ENCODE assay signal across 17 cellular contexts in the genomic region with DNA sequence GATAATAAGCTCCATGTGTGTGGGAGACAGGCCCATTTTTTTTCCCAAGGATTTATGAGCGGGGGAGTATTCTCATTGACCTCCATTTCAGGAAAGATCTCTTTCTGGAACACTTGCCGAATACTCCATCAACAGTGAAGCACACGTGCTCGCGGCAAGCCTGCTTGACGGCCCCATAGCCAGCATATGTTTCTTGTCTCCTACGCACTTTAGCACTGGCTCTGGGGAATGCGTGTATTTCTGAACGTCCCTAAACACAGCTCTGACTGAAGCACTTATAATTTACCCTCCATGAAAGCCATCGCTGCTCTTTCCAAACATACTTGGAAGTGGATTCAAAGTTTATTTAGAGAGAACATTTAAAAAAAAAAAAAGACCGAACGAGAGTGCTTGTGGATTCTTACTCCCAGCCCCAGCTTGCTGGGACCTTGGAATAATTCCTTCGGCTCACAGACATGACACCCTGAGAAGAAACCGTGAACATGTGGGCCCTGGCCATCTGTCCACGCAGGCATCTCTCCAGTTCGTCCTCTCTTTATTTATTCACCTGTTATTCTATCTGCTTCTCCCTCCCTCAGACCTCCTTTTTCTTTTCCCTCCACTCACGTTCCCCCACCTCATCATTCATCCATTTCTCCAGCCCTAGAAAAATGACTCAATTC.
DNase-seq lines count a peak whose midpoint lies in the region; ATAC-seq, FAIRE-seq and TF ChIP-seq lines count a peak whose summit lies in the region.
"Had no signal": no experiment of that assay in that cellular context is flagged by ENCODE, and none has a peak within 500 bp of the region (broad histone marks: within the 10 kb centered on the region; RNA-seq: fewer than 3 reads in every experiment).

No MANE protein-coding gene starts in this region.

- DNase-seq in LHCN-M2 (ENCODE audit: low read depth) (peak; percentile 14), mesothelial cell of epicardium (ENCODE audit: low spot score in 2 of 2, unreplicated experiment in 2 of 2) (no peak), GM10266 (ENCODE audit: extremely low spot score) (no peak), GF-D8 (lab: John Stamatoyannopoulos, UW) (no peak)
- DNase-seq in activated naive CD4-positive, alpha-beta T cell (lab: John Stamatoyannopoulos, UW) = no peak
- no peak for DNase-seq in activated CD4-positive, alpha-beta T cell treated with anti-CD3 and anti-CD28 coated beads, Interleukin-2, amount 50 U/mL, for 4 hours
- DNase-seq: activated effector memory CD4-positive, alpha-beta T cell treated with Interleukin-2 at 50 U/mL for 16 hours; hippocampal formation; MV-4-11; stimulated activated CD4-positive, alpha-beta T cell treated with anti-CD3 and anti-CD28 coated beads, Interleukin-4, amount 100 ng/mL, for 4 hours had no signal

- TF ChIP-seq CTCF in mesothelial cell of epicardium (IDR thresholded peaks at IDR 0.05; ENCODE audit: unreplicated experiment) (no peak), GM10266 (IDR thresholded peaks at IDR 0.05; ENCODE audit: control insufficient read depth, insufficient read depth, low read depth, missing control alignments) (no peak)

- H3K4me3 Mint-ChIP-seq in mesothelial cell of epicardium = no peak overlapping the region
- no peak overlapping the region for H3K4me3 Mint-ChIP-seq in stimulated activated memory B cell treated with anti-CD40 and anti-IgM and Interleukin-4, amounts not matched to agents 10 μg/mL and 1 μg/mL and 100 μg/mL, for 72 hours
- H3K4me3 Mint-ChIP-seq: T-helper 1 cell treated with Interleukin-12 subunit alpha and Interleukin-12 subunit beta and Interleukin-4 antibody, amounts not matched to agents 30 μg/mL and 1 μg/mL, for 36 hours had no signal

- peak; percentile 96 for FAIRE-seq in endometrium (lab: Jason Lieb, UNC)

- H3K4me1 Mint-ChIP-seq in mesothelial cell of epicardium = peaks cover 28% of the 10 kb centered on the region
- peaks cover 51% of the 10 kb centered on the region for H3K4me1 Mint-ChIP-seq in stimulated activated memory B cell treated with anti-CD40 and anti-IgM and Interleukin-4, amounts not matched to agents 10 μg/mL and 1 μg/mL and 100 μg/mL, for 72 hours

- H3K27ac Mint-ChIP-seq in mesothelial cell of epicardium = peak overlapping the region; percentile 64
- H3K27ac Mint-ChIP-seq in stimulated activated memory B cell treated with anti-CD40 and anti-IgM and Interleukin-4, amounts not matched to agents 10 μg/mL and 1 μg/mL and 100 μg/mL, for 72 hours = peak overlapping the region; percentile 38
- H3K27ac Mint-ChIP-seq: IgD-negative memory B cell; T-helper 1 cell treated with Interleukin-12 subunit alpha and Interleukin-12 subunit beta and Interleukin-4 antibody, amounts not matched to agents 30 μg/mL and 1 μg/mL, for 36 hours had no signal

- ATAC-seq in stimulated activated memory B cell treated with anti-CD40 and anti-IgM and Interleukin-4, amounts not matched to agents 10 μg/mL and 1 μg/mL and 100 μg/mL, for 72 hours = no peak
- ATAC-seq: activated CD4-positive, CD25-positive, alpha-beta regulatory T cell treated with anti-CD3 and anti-CD28 coated beads, Interleukin-2, amount 50 U/mL, for 24 hours; esophagus mucosa; left lobe of liver had no signal

- peaks cover 9% of the 10 kb centered on the region for H3K27me3 Mint-ChIP-seq in mesothelial cell of epicardium (ENCODE audit: low read depth)
- H3K27me3 Mint-ChIP-seq in stimulated activated memory B cell treated with anti-CD40 and anti-IgM and Interleukin-4, amounts not matched to agents 10 μg/mL and 1 μg/mL and 100 μg/mL, for 72 hours = peaks cover 15% of the 10 kb centered on the region

- H3K9me3 Mint-ChIP-seq in mesothelial cell of epicardium = no peaks in the 10 kb centered on the region
- H3K9me3 Mint-ChIP-seq in stimulated activated memory B cell treated with anti-CD40 and anti-IgM and Interleukin-4, amounts not matched to agents 10 μg/mL and 1 μg/mL and 100 μg/mL, for 72 hours = no peaks in the 10 kb centered on the region
- H3K9me3 Mint-ChIP-seq: IgD-negative memory B cell; T-helper 1 cell treated with Interleukin-12 subunit alpha and Interleukin-12 subunit beta and Interleukin-4 antibody, amounts not matched to agents 30 μg/mL and 1 μg/mL, for 36 hours had no signal

- no peaks in the 10 kb centered on the region for H3K36me3 Mint-ChIP-seq in mesothelial cell of epicardium
- H3K36me3 Mint-ChIP-seq in stimulated activated memory B cell treated with anti-CD40 and anti-IgM and Interleukin-4, amounts not matched to agents 10 μg/mL and 1 μg/mL and 100 μg/mL, for 72 hours = peaks cover 2% of the 10 kb centered on the region
- H3K36me3 Mint-ChIP-seq: IgD-negative memory B cell had no signal
